Comparison of ENCODE assay signal across 23 cellular contexts in genomic region chr1:195462646-195463045, GRCh38.
A peak's percentile ranks its signal among the peaks of the same experiment; 100 is the strongest.
DNase-seq lines count a peak whose midpoint lies in the region; ATAC-seq and TF ChIP-seq lines count a peak whose summit lies in the region.
"Had no signal": no experiment of that assay in that cellular context is flagged by ENCODE, and none has a peak within 500 bp of the region (broad histone marks: within the 10 kb centered on the region; RNA-seq: fewer than 3 reads in every experiment).

No MANE protein-coding gene starts in this region.

- H3K9me3 ChIP-seq in A673 (ENCODE audit: low read depth, low read length, poor library complexity, severe bottlenecking) (no peaks in the 10 kb centered on the region), adipocyte (ENCODE audit: control insufficient read depth, low read length) (no peaks in the 10 kb centered on the region), PC-9 (ENCODE audit: insufficient read depth, low read depth) (no peaks in the 10 kb centered on the region)
- H3K9me3 ChIP-seq: transverse colon had no signal

- H3K4me1 ChIP-seq in A673 (ENCODE audit: insufficient read depth, low read length, poor library complexity, severe bottlenecking) (no peaks in the 10 kb centered on the region), adipocyte (ENCODE audit: control insufficient read depth, insufficient read depth, low read length) (no peaks in the 10 kb centered on the region), PC-9 (replicated peaks; ENCODE audit: insufficient read depth) (no peaks in the 10 kb centered on the region)
- H3K4me1 ChIP-seq: BLaER1 treated with 17β-estradiol and CSF1 and Interleukin-3, amounts not matched to agents 10 nM and 100 nM had no signal

- H3K36me3 Mint-ChIP-seq in natural killer cell treated with Interleukin-12 subunit alpha and Interleukin-12 subunit beta and Interleukin-15 and Interleukin-18, amount 100 ng/mL, for 72 hours = no peaks in the 10 kb centered on the region
- H3K36me3 Mint-ChIP-seq: naive thymus-derived CD8-positive, alpha-beta T cell had no signal

- no peaks in the 10 kb centered on the region for H3F3A ChIP-seq in PC-9 (ENCODE audit: insufficient read depth, low read depth)

- no peaks in the 10 kb centered on the region for H3K36me3 ChIP-seq in A673 (ENCODE audit: insufficient read depth, low read length, poor library complexity, severe bottlenecking)
- no peaks in the 10 kb centered on the region for H3K36me3 ChIP-seq in adipocyte (ENCODE audit: control insufficient read depth, insufficient read depth, low read length, severe bottlenecking)
- H3K36me3 ChIP-seq in PC-9 (ENCODE audit: low read depth) = no peaks in the 10 kb centered on the region
- H3K36me3 ChIP-seq: BLaER1 treated with 17β-estradiol and CSF1 and Interleukin-3, amounts not matched to agents 10 nM and 100 nM; transverse colon had no signal

- no peaks in the 10 kb centered on the region for H3K27me3 Mint-ChIP-seq in natural killer cell treated with Interleukin-12 subunit alpha and Interleukin-12 subunit beta and Interleukin-15 and Interleukin-18, amount 100 ng/mL, for 72 hours
- H3K27me3 Mint-ChIP-seq: activated T-cell treated with anti-CD3 and anti-CD28 coated beads, Interleukin-2, amount 50 U/mL, for 24 hours; naive thymus-derived CD8-positive, alpha-beta T cell; T-helper 17 cell had no signal

- H3K4me1 Mint-ChIP-seq in natural killer cell treated with Interleukin-12 subunit alpha and Interleukin-12 subunit beta and Interleukin-15 and Interleukin-18, amount 100 ng/mL, for 72 hours (ENCODE audit: low read depth in 2 of 2) = no peaks in the 10 kb centered on the region
- H3K4me1 Mint-ChIP-seq: naive thymus-derived CD8-positive, alpha-beta T cell; T-helper 17 cell had no signal

- peaks cover 3% of the 10 kb centered on the region for H3K9me3 Mint-ChIP-seq in natural killer cell treated with Interleukin-12 subunit alpha and Interleukin-12 subunit beta and Interleukin-15 and Interleukin-18, amount 100 ng/mL, for 72 hours

- TF ChIP-seq CTCF in A673 (conservative IDR thresholded peaks at IDR 0.05; ENCODE audit: low read depth, low read length) (no peak), foreskin fibroblast (IDR thresholded peaks at IDR 0.05; ENCODE audit: low read depth, low read length) (no peak), PC-9 (conservative IDR thresholded peaks at IDR 0.05) (no peak)

- intact Hi-C loops in A673 (cut with micrococcal nuclease; ENCODE audit: unreplicated experiment) (no loop called here), PC-9 (cut with micrococcal nuclease; ENCODE audit: unreplicated experiment) (no loop called here)

- H3K27ac Mint-ChIP-seq in natural killer cell treated with Interleukin-12 subunit alpha and Interleukin-12 subunit beta and Interleukin-15 and Interleukin-18, amount 100 ng/mL, for 72 hours = no peak overlapping the region
- H3K27ac Mint-ChIP-seq: activated T-cell treated with anti-CD3 and anti-CD28 coated beads, Interleukin-2, amount 50 U/mL, for 24 hours; naive thymus-derived CD8-positive, alpha-beta T cell; T-helper 17 cell had no signal

- BruUV-seq in A673 (replicated peaks; lab: Mats Ljungman, UMichigan) (no TSS peak), PC-9 (replicated peaks; lab: Mats Ljungman, UMichigan) (no TSS peak)

- H3K4me3 ChIP-seq in A673 (ENCODE audit: low read depth, low read length, poor library complexity, severe bottlenecking) (no peak overlapping the region), adipocyte (ENCODE audit: low read length) (no peak overlapping the region), foreskin fibroblast (ENCODE audit: low read depth in 1 of 2, low read length in 2 of 2) (no peak overlapping the region), PC-9 (no peak overlapping the region)
- H3K4me3 ChIP-seq: BLaER1 treated with 17β-estradiol and CSF1 and Interleukin-3, amounts not matched to agents 10 nM and 100 nM; SK-N-MC; transverse colon had no signal

- peak; percentile 1 for DNase-seq in A673 (ENCODE audit: low spot score)
- peak; percentile 22 for DNase-seq in GM04504 (ENCODE audit: low read depth)
- peak; percentile 33 for DNase-seq in adipocyte (ENCODE audit: low read depth)
- peak; percentile 24 to 47 for DNase-seq in foreskin fibroblast
- DNase-seq in ureter (ENCODE audit: low spot score) = no peak
- no peak for DNase-seq in nucleus accumbens (lab: John Stamatoyannopoulos, UW)
- DNase-seq in natural killer cell treated with Interleukin-12 subunit alpha and Interleukin-12 subunit beta and Interleukin-15 and Interleukin-18, amount 100 ng/mL, for 72 hours (ENCODE audit: low spot score) = no peak
- no peak for DNase-seq in PC-9
- DNase-seq: activated CD4-positive, alpha-beta T cell treated with anti-CD3 and anti-CD28 coated beads for 4 hours; activated naive CD4-positive, alpha-beta T cell; activated T-cell treated with anti-CD3 and anti-CD28 coated beads, Interleukin-2, amount 50 U/mL, for 24 hours; amygdala; DMS79 treated with DMSO at 0.1 percent for 48 hours; head of caudate nucleus; naive thymus-derived CD8-positive, alpha-beta T cell; NCI-H1694; NCI-H526; small intestine; stimulated activated CD4-positive, alpha-beta T cell treated with anti-CD3 and anti-CD28 coated beads, Interleukin-1b, Interleukin-23, amount 100 ng/mL, for 48 hours; T-helper 17 cell; transverse colon had no signal

- no peak overlapping the region for H3K4me3 Mint-ChIP-seq in natural killer cell treated with Interleukin-12 subunit alpha and Interleukin-12 subunit beta and Interleukin-15 and Interleukin-18, amount 100 ng/mL, for 72 hours
- H3K4me3 Mint-ChIP-seq: activated T-cell treated with anti-CD3 and anti-CD28 coated beads, Interleukin-2, amount 50 U/mL, for 24 hours; naive thymus-derived CD8-positive, alpha-beta T cell; T-helper 17 cell had no signal

- POLR2A ChIA-PET in A673 (lab: Charles Lee; ENCODE audit: low non-redundant PET) = no interaction called here
- POLR2A ChIA-PET in PC-9 (lab: Charles Lee; ENCODE audit: unreplicated experiment) = no interaction called here

- no peaks in the 10 kb centered on the region for H3K79me2 ChIP-seq in PC-9 (ENCODE audit: low read depth)

- CTCF ChIA-PET in A673 (lab: Charles Lee) = no interaction called here
- CTCF ChIA-PET in PC-9 (lab: Charles Lee) = no interaction called here

- H3K9me2 ChIP-seq in PC-9 (ENCODE audit: insufficient read depth) = no peaks in the 10 kb centered on the region; the same call in 1 of the 2 replicates

- H3K4me2 ChIP-seq in PC-9 = no peak overlapping the region
- H3K4me2 ChIP-seq: BLaER1 treated with 17β-estradiol and CSF1 and Interleukin-3, amounts not matched to agents 10 nM and 100 nM had no signal

- no peaks in the 10 kb centered on the region for H4K20me1 ChIP-seq in PC-9 (ENCODE audit: insufficient read depth)
- H4K20me1 ChIP-seq: BLaER1 treated with 17β-estradiol and CSF1 and Interleukin-3, amounts not matched to agents 10 nM and 100 nM had no signal

- H3K27ac ChIP-seq in A673 (ENCODE audit: low read depth, low read length, poor library complexity, severe bottlenecking) (no peak overlapping the region), PC-9 (no peak overlapping the region)
- H3K27ac ChIP-seq: BLaER1 treated with 17β-estradiol and CSF1 and Interleukin-3, amounts not matched to agents 10 nM and 100 nM; SK-N-MC; transverse colon had no signal

- no peak overlapping the region for H3K9ac ChIP-seq in adipocyte (ENCODE audit: low read length)
- H3K9ac ChIP-seq: BLaER1 treated with 17β-estradiol and CSF1 and Interleukin-3, amounts not matched to agents 10 nM and 100 nM had no signal

- H3K27me3 ChIP-seq in A673 (replicated peaks; ENCODE audit: insufficient read depth, low read depth, low read length, poor library complexity) (no peaks in the 10 kb centered on the region), adipocyte (replicated peaks; ENCODE audit: control insufficient read depth, insufficient read depth, low read length) (no peaks in the 10 kb centered on the region), PC-9 (ENCODE audit: insufficient read depth, low read depth) (no peaks in the 10 kb centered on the region)
- H3K27me3 ChIP-seq: BLaER1 treated with 17β-estradiol and CSF1 and Interleukin-3, amounts not matched to agents 10 nM and 100 nM; transverse colon had no signal

- no peak for ATAC-seq in natural killer cell treated with Interleukin-12 subunit alpha and Interleukin-12 subunit beta and Interleukin-15 and Interleukin-18, amount 100 ng/mL, for 72 hours
- ATAC-seq: naive thymus-derived CD8-positive, alpha-beta T cell; T-helper 17 cell had no signal

- no peak overlapping the region for H2AFZ ChIP-seq in PC-9

Comparison
In these comparisons a context has a peak if more than half of its experiments do, and no peak if none do; other contexts are left out.
1. DNase-seq: peak in A673 (single experiment), GM04504 (single experiment), adipocyte (single experiment) and foreskin fibroblast (2 of 2); none in ureter (single experiment), nucleus accumbens (0 of 56), natural killer cell treated with Interleukin-12 subunit alpha and Interleukin-12 subunit beta and Interleukin-15 and Interleukin-18, amount 100 ng/mL, for 72 hours (single experiment) and PC-9 (0 of 2).